ENCODE assay signal across 10 cellular contexts in the genomic region with DNA sequence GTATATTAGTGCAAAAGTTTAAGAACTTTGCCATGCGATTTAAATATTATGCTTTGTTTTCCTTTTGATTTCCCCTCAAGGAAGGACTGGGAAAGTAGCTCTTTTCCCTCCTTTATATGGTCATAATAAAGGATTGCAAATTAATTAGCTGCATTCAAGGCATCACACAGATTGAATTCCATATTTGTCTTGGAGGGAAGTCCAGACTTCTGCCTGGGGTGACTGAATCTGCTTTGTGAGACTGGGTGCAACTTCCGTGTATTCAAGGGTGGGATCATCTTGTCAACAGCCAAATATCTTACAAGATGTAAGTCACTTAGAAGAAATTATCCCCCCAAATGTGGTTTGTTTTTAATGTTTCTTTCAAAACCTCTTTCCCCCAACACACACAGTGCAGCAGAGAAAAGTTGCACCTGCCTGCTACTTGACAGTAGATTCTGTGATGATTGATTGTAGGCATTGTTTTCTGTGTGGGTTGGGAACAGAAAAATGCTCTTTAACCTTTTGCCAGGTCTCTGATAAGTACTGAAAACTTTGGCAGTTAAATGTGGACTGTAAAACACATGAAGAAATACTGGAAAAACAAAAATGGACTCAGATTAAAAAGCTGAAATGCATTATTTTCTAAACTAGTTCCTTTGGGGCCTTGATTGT. TPM values are rescaled to one million over a fixed set of nuclear protein-coding genes. Genes with fewer than 3 reads are reported as not detected.
DNase-seq lines count a peak whose midpoint lies in the region; ATAC-seq and TF ChIP-seq lines count a peak whose summit lies in the region.
"Had no signal": no experiment of that assay in that cellular context is flagged by ENCODE, and none has a peak within 500 bp of the region (broad histone marks: within the 10 kb centered on the region; RNA-seq: fewer than 3 reads in every experiment).

No MANE protein-coding gene starts in this region.

- intact Hi-C loops in upper lobe of right lung (cut with DNase I): no loop called here

- H3K79me2 ChIP-seq in parathyroid adenoma (peaks cover 27% of the 10 kb centered on the region), osteoblast (ENCODE audit: insufficient read depth, low read length) (peaks cover 67% of the 10 kb centered on the region)

- TF ChIP-seq CTCF in parathyroid adenoma (IDR thresholded peaks at IDR 0.05) (no peak), osteoblast (IDR thresholded peaks at IDR 0.05; ENCODE audit: extremely low read depth, low read depth, low read length) (no peak), upper lobe of right lung (IDR thresholded peaks at IDR 0.05) (no peak)

- CTCF ChIA-PET in activated CD4-positive, alpha-beta memory T cell treated with anti-CD3 and anti-CD28 coated beads, Interleukin-2, amount 10 ng/mL, durations not matched to agents 7 days and 5 days (lab: Charles Lee): no interaction called here

- H3K27ac ChIP-seq in duodenal mucosa (ENCODE audit: low read depth, low read length) (peak overlapping the region; percentile 58), parathyroid adenoma (no peak overlapping the region), osteoblast (ENCODE audit: low read depth, low read length) (no peak overlapping the region), upper lobe of right lung (no peak overlapping the region)
- H3K27ac ChIP-seq: BLaER1 had no signal

- H3K9me3 Mint-ChIP-seq in activated CD4-positive, alpha-beta memory T cell treated with anti-CD3 and anti-CD28 coated beads, Interleukin-2, amount 10 ng/mL, durations not matched to agents 7 days and 5 days: peaks cover 7% of the 10 kb centered on the region

- peak overlapping the region; percentile 26 to 28 for H3K9ac ChIP-seq in duodenal mucosa (ENCODE audit: low read depth in 1 of 2, low read length in 2 of 2)
- H3K9ac ChIP-seq in parathyroid adenoma: no peak overlapping the region
- H3K9ac ChIP-seq: BLaER1 had no signal

- POLR2A ChIA-PET in activated CD4-positive, alpha-beta memory T cell treated with anti-CD3 and anti-CD28 coated beads, Interleukin-2, amount 10 ng/mL, durations not matched to agents 7 days and 5 days (lab: Charles Lee): no interaction called here

- no peak for ATAC-seq in upper lobe of right lung

- H3K4me1 ChIP-seq in duodenal mucosa (ENCODE audit: control insufficient read depth in 1 of 2, insufficient read depth in 2 of 2, low read length in 2 of 2) (peaks cover 18 to 45% of the 10 kb centered on the region in 2 donors), parathyroid adenoma (peaks cover 6% of the 10 kb centered on the region), osteoblast (ENCODE audit: insufficient read depth, low read length) (peaks cover 11% of the 10 kb centered on the region), upper lobe of right lung (peaks cover 13% of the 10 kb centered on the region)
- H3K4me1 ChIP-seq: BLaER1 had no signal

- H2AFZ ChIP-seq in parathyroid adenoma (no peak overlapping the region), osteoblast (ENCODE audit: low read length) (no peak overlapping the region)

- H3K9me3 ChIP-seq in duodenal mucosa (ENCODE audit: control insufficient read depth in 1 of 2, low read length in 2 of 2) (no peaks in the 10 kb centered on the region), parathyroid adenoma (ENCODE audit: control insufficient read depth, low read length) (no peaks in the 10 kb centered on the region), osteoblast (ENCODE audit: low read depth, low read length) (no peaks in the 10 kb centered on the region), upper lobe of right lung (no peaks in the 10 kb centered on the region)

- H3K27me3 Mint-ChIP-seq in activated CD4-positive, alpha-beta memory T cell treated with anti-CD3 and anti-CD28 coated beads, Interleukin-2, amount 10 ng/mL, durations not matched to agents 7 days and 5 days: no peaks in the 10 kb centered on the region

- DNase-seq in DMS153 treated with DMSO at 0.1 percent for 48 hours (lab: John Stamatoyannopoulos, UW; ENCODE audit: unreplicated experiment) (peak; percentile 30), NCI-H187 treated with DMSO at 0.1 percent for 48 hours (lab: John Stamatoyannopoulos, UW) (peak; percentile 4), osteoblast (ENCODE audit: insufficient read length, low spot score, missing footprints) (no peak), upper lobe of right lung (no peak), NCI-H1930 (lab: John Stamatoyannopoulos, UW) (no peak)
- no peak for DNase-seq in activated CD4-positive, alpha-beta memory T cell treated with anti-CD3 and anti-CD28 coated beads, Interleukin-2, amount 10 ng/mL, durations not matched to agents 7 days and 5 days

- H3K27me3 ChIP-seq in duodenal mucosa (ENCODE audit: control insufficient read depth in 1 of 2, insufficient read depth in 2 of 2, low read length in 2 of 2): no peaks in the 10 kb centered on the region
- H3K27me3 ChIP-seq in parathyroid adenoma (ENCODE audit: control insufficient read depth, insufficient read depth, low read length): no peaks in the 10 kb centered on the region
- H3K27me3 ChIP-seq in osteoblast (ENCODE audit: insufficient read depth, low read length): no peaks in the 10 kb centered on the region
- no peaks in the 10 kb centered on the region for H3K27me3 ChIP-seq in upper lobe of right lung
- H3K27me3 ChIP-seq: BLaER1 had no signal

- H3K36me3 ChIP-seq in duodenal mucosa (ENCODE audit: control insufficient read depth in 1 of 2, insufficient read depth in 2 of 2, low read length in 2 of 2) (no peaks in the 10 kb centered on the region), parathyroid adenoma (ENCODE audit: control insufficient read depth, insufficient read depth, low read length) (no peaks in the 10 kb centered on the region), osteoblast (ENCODE audit: insufficient read depth, low read length) (no peaks in the 10 kb centered on the region), upper lobe of right lung (no peaks in the 10 kb centered on the region)

- H3K4me2 ChIP-seq in parathyroid adenoma (ENCODE audit: low read length) (peak overlapping the region; percentile 11), osteoblast (ENCODE audit: insufficient read depth, low read length) (no peak overlapping the region)
- H3K4me2 ChIP-seq: BLaER1 had no signal

- H3K36me3 Mint-ChIP-seq in activated CD4-positive, alpha-beta memory T cell treated with anti-CD3 and anti-CD28 coated beads, Interleukin-2, amount 10 ng/mL, durations not matched to agents 7 days and 5 days (ENCODE audit: low read depth): peaks cover 6% of the 10 kb centered on the region

- no peaks in the 10 kb centered on the region for H4K20me1 ChIP-seq in osteoblast (ENCODE audit: insufficient read depth, low read length)

- no peak overlapping the region for H3K4me3 Mint-ChIP-seq in activated CD4-positive, alpha-beta memory T cell treated with anti-CD3 and anti-CD28 coated beads, Interleukin-2, amount 10 ng/mL, durations not matched to agents 7 days and 5 days
- H3K4me3 Mint-ChIP-seq: nephron had no signal

- H3K27ac Mint-ChIP-seq in activated CD4-positive, alpha-beta memory T cell treated with anti-CD3 and anti-CD28 coated beads, Interleukin-2, amount 10 ng/mL, durations not matched to agents 7 days and 5 days: no peak overlapping the region
- H3K27ac Mint-ChIP-seq: nephron had no signal

- H3K4me1 Mint-ChIP-seq in activated CD4-positive, alpha-beta memory T cell treated with anti-CD3 and anti-CD28 coated beads, Interleukin-2, amount 10 ng/mL, durations not matched to agents 7 days and 5 days: peaks cover 3% of the 10 kb centered on the region

- H3K4me3 ChIP-seq in duodenal mucosa (ENCODE audit: low read depth in 1 of 2, low read length in 2 of 2) (peak overlapping the region; percentile 34 to 49), parathyroid adenoma (ENCODE audit: low read depth, low read length) (no peak overlapping the region), osteoblast (ENCODE audit: insufficient read depth, low read length) (no peak overlapping the region), upper lobe of right lung (no peak overlapping the region)
- H3K4me3 ChIP-seq: BLaER1 had no signal

RNA-seq across cellular contexts. Expression of a gene that starts 28.4 kb away (rescaled TPM):
- 64.8 and 68.8 TPM in 2 replicates for total RNA-seq in osteoblast
- total RNA-seq in activated CD4-positive, alpha-beta memory T cell treated with anti-CD3 and anti-CD28 coated beads, Interleukin-2, amount 10 ng/mL, durations not matched to agents 7 days and 5 days: 10 to 100 TPM; 19.1 to 25.8 TPM
- total RNA-seq in upper lobe of right lung: 36.0 TPM

Comparison
In these comparisons a context has a peak if more than half of its experiments do, and no peak if none do; other contexts are left out.
1. DNase-seq: peak in DMS153 treated with DMSO at 0.1 percent for 48 hours (single experiment) and NCI-H187 treated with DMSO at 0.1 percent for 48 hours (single experiment); none in osteoblast (single experiment), activated CD4-positive, alpha-beta memory T cell treated with anti-CD3 and anti-CD28 coated beads, Interleukin-2, amount 10 ng/mL, durations not matched to agents 7 days and 5 days (single experiment), upper lobe of right lung (single experiment) and NCI-H1930 (0 of 2).
2. H3K4me3 ChIP-seq: peak in duodenal mucosa (2 of 2); none in parathyroid adenoma (single experiment), osteoblast (single experiment) and upper lobe of right lung (single experiment).